8 cellular contexts compared by ENCODE assay signal in genomic region chr6:3023663-3024483, GRCh38. TPM values are rescaled to one million over a fixed set of nuclear protein-coding genes. Genes with fewer than 3 reads are reported as not detected.
DNase-seq lines count a peak whose midpoint lies in the region; FAIRE-seq and TF ChIP-seq lines count a peak whose summit lies in the region.

No MANE protein-coding gene starts in this region.

- peak overlapping the region; percentile 77 for H2AFZ ChIP-seq in MM.1S (ENCODE audit: low read length)

- H3K27me3 ChIP-seq in MM.1S (replicated peaks; ENCODE audit: insufficient read depth, low read length) (no peaks in the 10 kb centered on the region), iPS-15b (ENCODE audit: control insufficient read depth, insufficient read depth, low read length) (no peaks in the 10 kb centered on the region), small intestine (ENCODE audit: control insufficient read depth in 2 of 2, insufficient read depth in 2 of 2, low read length in 2 of 2) (no peaks in the 10 kb centered on the region)

- no peaks in the 10 kb centered on the region for H4K20me1 ChIP-seq in MM.1S (ENCODE audit: insufficient read depth, low read length)

- H3K4me3 ChIP-seq in GM08714 (ENCODE audit: low read length) (peak overlapping the region; percentile 58; the same call in 1 of the 2 replicates), MM.1S (ENCODE audit: low read length) (peak overlapping the region; percentile 58), iPS-15b (ENCODE audit: low read depth, low read length) (peak overlapping the region; percentile 45), small intestine (ENCODE audit: low read depth in 1 of 2, low read length in 2 of 2) (peak overlapping the region in 1 of 2 donors; percentile 60)

- peak overlapping the region; percentile 93 for H3K4me3 Mint-ChIP-seq in T-helper 1 cell treated with Interleukin-12 subunit alpha and Interleukin-12 subunit beta and Interleukin-4 antibody, amounts not matched to agents 30 μg/mL and 1 μg/mL, for 36 hours

- H3F3A ChIP-seq in MM.1S (ENCODE audit: insufficient read depth, low read length) = peaks cover 37% of the 10 kb centered on the region

- H3K9me2 ChIP-seq in MM.1S (replicated peaks; ENCODE audit: insufficient read depth, low read length) = no peaks in the 10 kb centered on the region

- 18 to 36% (median 25%) methylated on average over 31 to 32 of the region's 32 CpGs for WGBS in small intestine, 3 donors

- H3K36me3 Mint-ChIP-seq in T-helper 1 cell treated with Interleukin-12 subunit alpha and Interleukin-12 subunit beta and Interleukin-4 antibody, amounts not matched to agents 30 μg/mL and 1 μg/mL, for 36 hours (ENCODE audit: low read depth) = peaks cover 28% of the 10 kb centered on the region

- DNase-seq in HCEC 1CT (peak; percentile 89), MM.1S (peak; percentile 89), small intestine (peak; percentile 93), cortex of kidney (lab: John Stamatoyannopoulos, UW) (no peak)

- no peaks in the 10 kb centered on the region for H3K27me3 Mint-ChIP-seq in T-helper 1 cell treated with Interleukin-12 subunit alpha and Interleukin-12 subunit beta and Interleukin-4 antibody, amounts not matched to agents 30 μg/mL and 1 μg/mL, for 36 hours (ENCODE audit: low read depth)

- peaks cover 42% of the 10 kb centered on the region for H3K4me1 ChIP-seq in MM.1S (ENCODE audit: low read length)
- H3K4me1 ChIP-seq in iPS-15b (ENCODE audit: control insufficient read depth, insufficient read depth, low read length) = peaks cover 11% of the 10 kb centered on the region
- no peaks in the 10 kb centered on the region for H3K4me1 ChIP-seq in small intestine (ENCODE audit: control insufficient read depth in 2 of 2, insufficient read depth in 1 of 2, low read depth in 1 of 2, low read length in 1 of 2)

- H3K27ac ChIP-seq in MM.1S (ENCODE audit: low read length) (peak overlapping the region; percentile 88), angular gyrus (ENCODE audit: low read depth, low read length) (peak overlapping the region; percentile 77), small intestine (ENCODE audit: low read depth in 1 of 2, low read length in 1 of 2) (peak overlapping the region; percentile 56 to 90)

- no peak for TF ChIP-seq CTCF in MM.1S (IDR thresholded peaks at IDR 0.05; ENCODE audit: low read length)

- FAIRE-seq in small intestine (lab: Jason Lieb, UNC) = no peak

- H3K27ac Mint-ChIP-seq in T-helper 1 cell treated with Interleukin-12 subunit alpha and Interleukin-12 subunit beta and Interleukin-4 antibody, amounts not matched to agents 30 μg/mL and 1 μg/mL, for 36 hours = peak overlapping the region; percentile 97

- H3K9me3 Mint-ChIP-seq in T-helper 1 cell treated with Interleukin-12 subunit alpha and Interleukin-12 subunit beta and Interleukin-4 antibody, amounts not matched to agents 30 μg/mL and 1 μg/mL, for 36 hours = no peaks in the 10 kb centered on the region

- H3K36me3 ChIP-seq in MM.1S (replicated peaks; ENCODE audit: insufficient read depth, low read length) (no peaks in the 10 kb centered on the region), iPS-15b (ENCODE audit: control insufficient read depth, insufficient read depth, low read length) (no peaks in the 10 kb centered on the region), small intestine (ENCODE audit: control insufficient read depth in 2 of 2, insufficient read depth in 2 of 2, low read length in 2 of 2) (no peaks in the 10 kb centered on the region)

- peak overlapping the region; percentile 61; the same call in 1 of the 2 replicates for H3K9ac ChIP-seq in MM.1S (ENCODE audit: low read length)
- H3K9ac ChIP-seq in iPS-15b (ENCODE audit: low read depth, low read length) = peak overlapping the region; percentile 68

- peak overlapping the region; percentile 89 for H3K4me2 ChIP-seq in MM.1S (ENCODE audit: low read depth, low read length)

- no peaks in the 10 kb centered on the region for H3K9me3 ChIP-seq in MM.1S (replicated peaks; ENCODE audit: insufficient read depth, low read length)
- H3K9me3 ChIP-seq in iPS-15b (ENCODE audit: control insufficient read depth, insufficient read depth, low read length) = no peaks in the 10 kb centered on the region
- no peaks in the 10 kb centered on the region for H3K9me3 ChIP-seq in small intestine (ENCODE audit: control insufficient read depth, low read depth)

- H3K4me1 Mint-ChIP-seq in T-helper 1 cell treated with Interleukin-12 subunit alpha and Interleukin-12 subunit beta and Interleukin-4 antibody, amounts not matched to agents 30 μg/mL and 1 μg/mL, for 36 hours (ENCODE audit: low read depth) = peaks cover 49% of the 10 kb centered on the region

- H3K79me2 ChIP-seq in MM.1S (ENCODE audit: low read length) = 0 out of 2 replicates have a peak, but pooled peaks cover 4% of the 10 kb centered on the region

RNA-seq across cellular contexts. Expression of gene NQO2, which starts 24.2 kb away (rescaled TPM):
- polyA plus RNA-seq in small intestine = 10 to 100 TPM; 35.6 to 84.5 (median 82.1) TPM

RNA-seq across cellular contexts. Expression of gene RIPK1, which starts 44.4 kb away (rescaled TPM):
- 10 to 100 TPM; 14.4 to 31.1 (median 28.2) TPM for polyA plus RNA-seq in small intestine

RNA-seq across cellular contexts. Expression of gene SERPINB6, which starts 52.5 kb away (rescaled TPM):
- polyA plus RNA-seq in small intestine = 100 to 1,000 TPM; 306 to 539 (median 531) TPM
